1 cellular context compared by ENCODE assay signal in genomic region chr1:34851431-34852105, GRCh38.
TF ChIP-seq lines count a peak whose summit lies in the region.

No MANE protein-coding gene starts in this region.

TF ChIP-seq in SK-N-SH treated with all-trans-retinoic acid at 6 μM for 48 hours, 23 proteins besides CTCF, POLR2A, EP300 and RAD21 (continued from another document):
- TF ChIP-seq CREB5 (CRISPR knock-in tag; IDR thresholded peaks at IDR 0.05; ENCODE audit: low read depth), result no peak
- no peak for TF ChIP-seq BACH2 (CRISPR knock-in tag; IDR thresholded peaks at IDR 0.05; ENCODE audit: borderline replicate concordance)
- TF ChIP-seq, protein P1, sequence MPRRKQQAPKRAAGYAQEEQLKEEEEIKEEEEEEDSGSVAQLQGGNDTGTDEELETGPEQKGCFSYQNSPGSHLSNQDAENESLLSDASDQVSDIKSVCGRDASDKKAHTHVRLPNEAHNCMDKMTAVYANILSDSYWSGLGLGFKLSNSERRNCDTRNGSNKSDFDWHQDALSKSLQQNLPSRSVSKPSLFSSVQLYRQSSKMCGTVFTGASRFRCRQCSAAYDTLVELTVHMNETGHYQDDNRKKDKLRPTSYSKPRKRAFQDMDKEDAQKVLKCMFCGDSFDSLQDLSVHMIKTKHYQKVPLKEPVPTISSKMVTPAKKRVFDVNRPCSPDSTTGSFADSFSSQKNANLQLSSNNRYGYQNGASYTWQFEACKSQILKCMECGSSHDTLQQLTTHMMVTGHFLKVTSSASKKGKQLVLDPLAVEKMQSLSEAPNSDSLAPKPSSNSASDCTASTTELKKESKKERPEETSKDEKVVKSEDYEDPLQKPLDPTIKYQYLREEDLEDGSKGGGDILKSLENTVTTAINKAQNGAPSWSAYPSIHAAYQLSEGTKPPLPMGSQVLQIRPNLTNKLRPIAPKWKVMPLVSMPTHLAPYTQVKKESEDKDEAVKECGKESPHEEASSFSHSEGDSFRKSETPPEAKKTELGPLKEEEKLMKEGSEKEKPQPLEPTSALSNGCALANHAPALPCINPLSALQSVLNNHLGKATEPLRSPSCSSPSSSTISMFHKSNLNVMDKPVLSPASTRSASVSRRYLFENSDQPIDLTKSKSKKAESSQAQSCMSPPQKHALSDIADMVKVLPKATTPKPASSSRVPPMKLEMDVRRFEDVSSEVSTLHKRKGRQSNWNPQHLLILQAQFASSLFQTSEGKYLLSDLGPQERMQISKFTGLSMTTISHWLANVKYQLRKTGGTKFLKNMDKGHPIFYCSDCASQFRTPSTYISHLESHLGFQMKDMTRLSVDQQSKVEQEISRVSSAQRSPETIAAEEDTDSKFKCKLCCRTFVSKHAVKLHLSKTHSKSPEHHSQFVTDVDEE (CRISPR knock-in tag; IDR thresholded peaks at IDR 0.05), result no peak
- TF ChIP-seq ZNF70 (CRISPR knock-in tag; IDR thresholded peaks at IDR 0.05), result no peak
- TF ChIP-seq ZNF8 (CRISPR knock-in tag; IDR thresholded peaks at IDR 0.05), result no peak
- no peak for TF ChIP-seq ISL1 (CRISPR knock-in tag; IDR thresholded peaks at IDR 0.05)
- no peak for TF ChIP-seq TCF4 (CRISPR knock-in tag; IDR thresholded peaks at IDR 0.05; ENCODE audit: borderline replicate concordance)
